ENCODE assay signal across 8 cellular contexts in the genomic region with DNA sequence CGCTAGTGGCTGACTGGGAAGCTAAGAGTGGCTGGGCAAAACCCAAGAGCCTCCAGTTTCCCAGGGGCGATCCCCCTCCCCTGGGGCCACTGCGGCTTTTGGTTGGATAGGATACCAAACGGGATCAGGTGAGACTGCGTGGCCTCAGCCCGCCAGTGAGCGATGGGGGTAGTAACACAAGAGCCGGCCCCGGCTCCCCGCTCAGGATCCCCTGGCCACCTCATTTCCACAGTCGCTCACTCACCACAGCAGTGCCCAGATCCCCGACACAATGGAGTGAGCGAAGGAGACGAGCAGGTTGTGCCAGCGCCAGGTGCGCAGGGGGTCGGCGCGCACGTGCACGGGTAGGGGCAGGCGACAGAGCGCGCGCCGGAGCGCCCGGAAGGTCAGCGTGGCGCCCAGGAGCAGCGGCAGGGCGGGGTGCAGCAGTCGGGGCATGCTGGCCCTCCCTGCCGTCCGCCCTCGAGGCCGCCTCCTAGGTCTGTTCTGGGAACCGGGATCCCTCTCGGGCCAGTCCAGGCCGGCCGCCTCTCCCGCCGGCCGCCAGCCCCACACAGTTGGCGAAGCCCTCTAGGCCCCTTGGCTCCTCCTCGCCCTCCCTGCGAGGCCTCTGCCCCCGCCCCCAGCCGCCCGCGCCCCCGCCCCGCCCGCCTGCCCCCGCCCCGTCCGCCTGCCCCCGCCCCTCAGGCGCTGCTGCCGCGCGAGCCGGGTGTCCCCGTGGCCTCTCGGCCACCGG. TPM values are rescaled to one million over a fixed set of nuclear protein-coding genes. Genes with fewer than 3 reads are reported as not detected.
A peak's percentile ranks its signal among the peaks of the same experiment; 100 is the strongest.
DNase-seq lines count a peak whose midpoint lies in the region; ATAC-seq and TF ChIP-seq lines count a peak whose summit lies in the region.

A gene with protein sequence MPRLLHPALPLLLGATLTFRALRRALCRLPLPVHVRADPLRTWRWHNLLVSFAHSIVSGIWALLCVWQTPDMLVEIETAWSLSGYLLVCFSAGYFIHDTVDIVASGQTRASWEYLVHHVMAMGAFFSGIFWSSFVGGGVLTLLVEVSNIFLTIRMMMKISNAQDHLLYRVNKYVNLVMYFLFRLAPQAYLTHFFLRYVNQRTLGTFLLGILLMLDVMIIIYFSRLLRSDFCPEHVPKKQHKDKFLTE (minus strand): TSS at position 574 of the 736 bp plus-strand sequence. CDS start 136 bp downstream, at position 438.

- CTCF ChIA-PET in IMR-90 (lab: Yijun Ruan, JAX): interaction anchor here (0.7 to 4.0 kb wide), 12 partner anchors 15 to 391 kb away, joined by 3 to 60 read pairs (median 13); a partner anchor contains a TSS

- POLR2A ChIA-PET in IMR-90 (lab: Charles Lee; ENCODE audit: unreplicated experiment): interaction anchor here (0.6 to 1.3 kb wide), 3 partner anchors 15 to 36 kb away, joined by 3 read pairs; a partner anchor contains a TSS

- peaks cover 34% of the 10 kb centered on the region for H3K36me3 ChIP-seq in IMR-90 (ENCODE audit: control insufficient read depth, insufficient read depth, low read length)

- peak within 1 kb of the TSS; percentile 80 for H3K14ac ChIP-seq in IMR-90 (replicated peaks; ENCODE audit: low read depth, low read length)

- H2BK20ac ChIP-seq in IMR-90 (ENCODE audit: low read depth, low read length): no peak within 1 kb of the TSS

- peak within 1 kb of the TSS; percentile 68; the same call in 1 of the 2 replicates for H3K18ac ChIP-seq in IMR-90 (ENCODE audit: low read depth, low read length)

- H4K20me1 ChIP-seq in IMR-90 (ENCODE audit: insufficient read depth, low read length): peaks cover 40% of the 10 kb centered on the region

- peak within 1 kb of the TSS; percentile 75; the same call in 1 of the 2 replicates for H4K5ac ChIP-seq in IMR-90 (ENCODE audit: low read depth, low read length)

- peak within 1 kb of the TSS; percentile 74 for H3K27ac ChIP-seq in IMR-90 (ENCODE audit: insufficient read depth, low read length)

- H2BK15ac ChIP-seq in IMR-90 (ENCODE audit: low read depth, low read length): no peak within 1 kb of the TSS

- peak within 1 kb of the TSS; percentile 96 for H2AFZ ChIP-seq in IMR-90 (replicated peaks; ENCODE audit: low read length, poor library complexity)

- H2BK120ac ChIP-seq in IMR-90 (ENCODE audit: low read depth, low read length): peak within 1 kb of the TSS; percentile 28; the same call in 1 of the 2 replicates

- in situ Hi-C loops in IMR-90 (cut with MboI; ENCODE audit: low sequenced_read_pairs): no loop called here

- H3K9ac ChIP-seq in IMR-90 (ENCODE audit: low read depth, low read length): peak within 1 kb of the TSS; percentile 68

- peak within 1 kb of the TSS; percentile 96 for H2AK9ac ChIP-seq in IMR-90 (replicated peaks; ENCODE audit: low read depth, low read length, poor library complexity)

- intact Hi-C loops in IMR-90 (cut with micrococcal nuclease): loop anchor here (1.0 to 2.0 kb wide), 4 partner anchors 24 to 385 kb away; no protein-coding TSS in a partner anchor

- peak within 1 kb of the TSS; percentile 23 for H3K56ac ChIP-seq in IMR-90 (ENCODE audit: extremely low read depth, insufficient read depth, low read length)

- peaks cover 12% of the 10 kb centered on the region for H3K4me1 ChIP-seq in IMR-90 (ENCODE audit: control insufficient read depth, insufficient read depth, low read length)

- peak within 1 kb of the TSS; percentile 98 for H3K4me2 ChIP-seq in IMR-90 (ENCODE audit: low read depth, low read length)

- no peaks in the 10 kb centered on the region for H3K27me3 ChIP-seq in IMR-90 (ENCODE audit: control insufficient read depth, insufficient read depth, low read length)

- H3K4ac ChIP-seq in IMR-90 (ENCODE audit: low read depth, low read length): peak within 1 kb of the TSS; percentile 88

- H2BK5ac ChIP-seq in IMR-90 (ENCODE audit: low read depth, low read length, poor library complexity, severe bottlenecking): peak within 1 kb of the TSS; percentile 80

- peak within 1 kb of the TSS; percentile 10 to 59; a peak in 2 of 4 replicates for H4K8ac ChIP-seq in IMR-90 (ENCODE audit: low read depth in 2 of 2, low read length in 2 of 2)

- H3K4me3 ChIP-seq in IMR-90 (ENCODE audit: insufficient read depth, low read depth, low read length) (peak within 1 kb of the TSS; percentile 72), fibroblast of villous mesenchyme (ENCODE audit: low read depth, low read length) (peak within 1 kb of the TSS; percentile 79)

- peak; percentile 63; the same call in 1 of the 2 replicates for TF ChIP-seq POLR2A in IMR-90 (IDR thresholded peaks at IDR 0.05; ENCODE audit: low read depth, low read length)

- peak within 1 kb of the TSS; percentile 79 for H3K23ac ChIP-seq in IMR-90 (ENCODE audit: low read depth, low read length)

- peak within 1 kb of the TSS; percentile 93 for H2AK5ac ChIP-seq in IMR-90 (ENCODE audit: low read depth, low read length)

- peaks cover 10 to 45% of the 10 kb centered on the region in 2 experiments; a peak in 3 of 4 replicates for H3K79me1 ChIP-seq in IMR-90 (ENCODE audit: low read depth in 1 of 2, low read length in 2 of 2)

- H3K9me3 ChIP-seq in IMR-90 (ENCODE audit: control insufficient read depth, insufficient read depth, low read length): no peaks in the 10 kb centered on the region

- ATAC-seq in IMR-90 (ENCODE audit: low read depth): peak; percentile 50
- no peak for ATAC-seq in HG02852 (IDR thresholded peaks at IDR 0.05; ENCODE audit: unreplicated experiment)

- TF ChIP-seq RAD21 in IMR-90 (IDR thresholded peaks at IDR 0.05; ENCODE audit: low read length): no peak

- H3K9me1 ChIP-seq in IMR-90 (ENCODE audit: insufficient read depth, low read length): no peaks in the 10 kb centered on the region

- dilution Hi-C loops in IMR-90 (cut with HindIII; ENCODE audit: low sequenced_read_pairs, unreplicated experiment): no loop called here

- H4K91ac ChIP-seq in IMR-90 (ENCODE audit: insufficient read depth, low read depth, low read length): peak within 1 kb of the TSS; percentile 76

- TF ChIP-seq CTCF in IMR-90 (conservative IDR thresholded peaks at IDR 0.05; ENCODE audit: low read depth, low read length) (no peak), fibroblast of villous mesenchyme (IDR thresholded peaks at IDR 0.05; ENCODE audit: insufficient read depth, low read depth, low read length) (no peak)

- no TSS peak for BruUV-seq in IMR-90 (replicated peaks; lab: Mats Ljungman, UMichigan)

- 1% methylated on average over 21 of the region's 66 CpGs; no CpG with 5 or more reads in 1 of the 2 experiments for WGBS in IMR-90 (ENCODE audit: extremely low coverage in 2 of 2, insufficient read length in 1 of 2), 2 experiments

- DNase-seq in NCI-H2029 (lab: John Stamatoyannopoulos, UW) (peak; percentile 79), NCI-H2029 treated with DMSO at 0.1 percent for 48 hours (lab: John Stamatoyannopoulos, UW) (no peak), IMR-90 (peak; percentile 74), OCI-M1 (lab: John Stamatoyannopoulos, UW) (peak; percentile 90), fibroblast of villous mesenchyme (ENCODE audit: low read depth) (peak; percentile 69), occipital lobe (lab: John Stamatoyannopoulos, UW) (peak; percentile 35)
- DNase-seq in activated gamma-delta T cell treated with anti-CD3 and anti-CD28 coated beads, Interleukin-2, amount 50 U/mL, for 16 hours (ENCODE audit: low read depth): peak; percentile 31

TF ChIP-seq in IMR-90, 13 proteins besides CTCF, POLR2A, EP300 and RAD21:
- TF ChIP-seq NFE2L2 (IDR thresholded peaks at IDR 0.05; ENCODE audit: low read depth, low read length): no peak
- TF ChIP-seq CHD1 (IDR thresholded peaks at IDR 0.05; ENCODE audit: low read depth, low read length): no peak
- peak; percentile 68; the same call in 1 of the 2 replicates for TF ChIP-seq MXI1 (IDR thresholded peaks at IDR 0.05; ENCODE audit: borderline replicate concordance, low read depth, low read length)
- TF ChIP-seq FOS (IDR thresholded peaks at IDR 0.05; ENCODE audit: low read depth, low read length): no peak
- no peak for TF ChIP-seq RFX5 (IDR thresholded peaks at IDR 0.05; ENCODE audit: low read depth, low read length)
- no peak for TF ChIP-seq SMC3 (IDR thresholded peaks at IDR 0.05; ENCODE audit: low read depth, low read length)
- TF ChIP-seq BHLHE40 (IDR thresholded peaks at IDR 0.05; ENCODE audit: low read depth, low read length): peak; percentile 89
- peak; percentile 74 for TF ChIP-seq MAZ (IDR thresholded peaks at IDR 0.05; ENCODE audit: borderline replicate concordance, low read depth, low read length)
- TF ChIP-seq MAFK (IDR thresholded peaks at IDR 0.05; ENCODE audit: low read depth, low read length): no peak
- TF ChIP-seq, protein P1, sequence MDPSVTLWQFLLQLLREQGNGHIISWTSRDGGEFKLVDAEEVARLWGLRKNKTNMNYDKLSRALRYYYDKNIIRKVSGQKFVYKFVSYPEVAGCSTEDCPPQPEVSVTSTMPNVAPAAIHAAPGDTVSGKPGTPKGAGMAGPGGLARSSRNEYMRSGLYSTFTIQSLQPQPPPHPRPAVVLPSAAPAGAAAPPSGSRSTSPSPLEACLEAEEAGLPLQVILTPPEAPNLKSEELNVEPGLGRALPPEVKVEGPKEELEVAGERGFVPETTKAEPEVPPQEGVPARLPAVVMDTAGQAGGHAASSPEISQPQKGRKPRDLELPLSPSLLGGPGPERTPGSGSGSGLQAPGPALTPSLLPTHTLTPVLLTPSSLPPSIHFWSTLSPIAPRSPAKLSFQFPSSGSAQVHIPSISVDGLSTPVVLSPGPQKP (IDR thresholded peaks at IDR 0.05; ENCODE audit: borderline replicate concordance, low read depth, low read length): no peak
- TF ChIP-seq, protein P2, sequence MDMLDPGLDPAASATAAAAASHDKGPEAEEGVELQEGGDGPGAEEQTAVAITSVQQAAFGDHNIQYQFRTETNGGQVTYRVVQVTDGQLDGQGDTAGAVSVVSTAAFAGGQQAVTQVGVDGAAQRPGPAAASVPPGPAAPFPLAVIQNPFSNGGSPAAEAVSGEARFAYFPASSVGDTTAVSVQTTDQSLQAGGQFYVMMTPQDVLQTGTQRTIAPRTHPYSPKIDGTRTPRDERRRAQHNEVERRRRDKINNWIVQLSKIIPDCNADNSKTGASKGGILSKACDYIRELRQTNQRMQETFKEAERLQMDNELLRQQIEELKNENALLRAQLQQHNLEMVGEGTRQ (IDR thresholded peaks at IDR 0.05; ENCODE audit: low read depth, low read length): no peak

RNA-seq across cellular contexts. Expression of the gene that starts here (rescaled TPM):
- total RNA-seq in IMR-90 (2012; rRNA removed) (3.6 and 3.9 TPM in 2 replicates), fibroblast of villous mesenchyme (6.1 and 8.2 TPM in 2 replicates), occipital lobe (not detected)
- polyA plus RNA-seq in IMR-90 (2012; rRNA removed): 8.7 and 9.3 TPM in 2 replicates
- 5.9 and 14.1 TPM in 2 replicates for polyA plus RNA-seq in IMR-90 (2012; cell fraction: cytosol; rRNA removed)
- polyA plus RNA-seq in IMR-90 (2012; cell fraction: nucleus; rRNA removed; ENCODE audit: low replicate concordance): 3.7 and 5.6 TPM in 2 replicates

Comparison
In these comparisons a context has a peak if more than half of its experiments do, and no peak if none do; other contexts are left out.
1. Peak in DNase-seq in occipital lobe; RNA of the gene not detected or under 1 TPM.